In the genomic region with DNA sequence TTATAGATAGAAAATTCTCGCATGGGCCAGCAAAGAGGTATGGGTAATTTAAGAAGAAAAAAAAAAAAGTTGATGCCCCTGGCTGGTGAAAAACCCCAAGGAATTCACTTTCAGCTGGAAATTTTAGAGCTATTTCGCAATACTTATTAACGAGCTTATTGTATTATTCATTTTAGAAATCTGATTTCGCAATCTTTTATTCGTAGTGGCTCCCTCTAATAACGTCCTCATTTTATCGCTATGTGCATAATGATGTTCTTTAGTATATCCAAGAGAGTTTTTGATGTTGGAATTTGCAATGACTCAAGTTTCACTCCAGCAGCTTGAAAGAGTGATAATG, we compare ENCODE assay signal across 13 cellular contexts. TPM values are rescaled to one million over a fixed set of nuclear protein-coding genes. Genes with fewer than 3 reads are reported as not detected.
DNase-seq lines count a peak whose midpoint lies in the region; ATAC-seq and TF ChIP-seq lines count a peak whose summit lies in the region.
"Had no signal": no experiment of that assay in that cellular context is flagged by ENCODE, and none has a peak within 500 bp of the region (broad histone marks: within the 10 kb centered on the region; RNA-seq: fewer than 3 reads in every experiment).

No MANE protein-coding gene starts in this region.

- H3K9ac ChIP-seq in OCI-LY1 (ENCODE audit: low read length): no peak overlapping the region
- no peak overlapping the region for H3K9ac ChIP-seq in duodenal mucosa (ENCODE audit: low read depth in 1 of 2, low read length in 2 of 2)
- H3K9ac ChIP-seq in parathyroid adenoma: no peak overlapping the region

- peak overlapping the region; percentile 82 for H3K4me2 ChIP-seq in OCI-LY1 (ENCODE audit: low read length)
- no peak overlapping the region for H3K4me2 ChIP-seq in parathyroid adenoma (ENCODE audit: low read length)

- ATAC-seq in CD8-positive, alpha-beta T cell: no peak
- no peak for ATAC-seq in HG03520 (IDR thresholded peaks at IDR 0.05; ENCODE audit: unreplicated experiment)

- no peak for DNase-seq in CD8-positive, alpha-beta T cell
- DNase-seq in dermis blood vessel endothelial cell (no peak), NOMO-1 treated with DMSO at 0.1 percent for 48 hours (lab: John Stamatoyannopoulos, UW; ENCODE audit: unreplicated experiment) (no peak)
- no peak for DNase-seq in activated effector memory CD4-positive, alpha-beta T cell treated with Interleukin-2 at 50 U/mL for 16 hours
- DNase-seq: activated CD4-positive, alpha-beta T cell treated with anti-CD3 and anti-CD28 coated beads, Interleukin-2, amount 50 U/mL, for 4 hours; GOT3; NCI-H187 treated with DMSO at 0.1 percent for 48 hours; occipital lobe had no signal

- no peaks in the 10 kb centered on the region for H3K9me3 Mint-ChIP-seq in CD8-positive, alpha-beta T cell
- H3K9me3 Mint-ChIP-seq: stimulated activated memory B cell treated with anti-CD40 and anti-IgM and Interleukin-4, amounts not matched to agents 10 μg/mL and 1 μg/mL and 100 μg/mL, for 72 hours had no signal

- H2AFZ ChIP-seq in OCI-LY1 (ENCODE audit: low read length): no peak overlapping the region
- H2AFZ ChIP-seq in parathyroid adenoma: no peak overlapping the region

- peaks cover 28% of the 10 kb centered on the region for H3K27me3 Mint-ChIP-seq in CD8-positive, alpha-beta T cell (ENCODE audit: low read depth)
- H3K27me3 Mint-ChIP-seq: stimulated activated memory B cell treated with anti-CD40 and anti-IgM and Interleukin-4, amounts not matched to agents 10 μg/mL and 1 μg/mL and 100 μg/mL, for 72 hours had no signal

- POLR2A ChIA-PET in CD8-positive, alpha-beta T cell (lab: Charles Lee): interaction anchor here (1.3 to 2.9 kb wide), 3 partner anchors 8 to 959 kb away, joined by 3 to 17 read pairs (median 6); a partner anchor contains a TSS

- no peak overlapping the region for H3K4me3 ChIP-seq in CD8-positive, alpha-beta T cell (ENCODE audit: low read depth, low read length)
- H3K4me3 ChIP-seq in OCI-LY1 (ENCODE audit: low read depth, low read length, poor library complexity, severe bottlenecking) (peak overlapping the region; percentile 71), duodenal mucosa (ENCODE audit: low read depth in 1 of 2, low read length in 2 of 2) (peak overlapping the region; percentile 86 to 93), parathyroid adenoma (ENCODE audit: low read depth, low read length) (peak overlapping the region; percentile 81)

- intact Hi-C loops in CD8-positive, alpha-beta T cell (cut with DNase I, micrococcal nuclease): loop anchor here (2.0 to 5.0 kb wide), 4 partner anchors 18 to 683 kb away; a partner anchor contains a TSS

- H3K4me3 Mint-ChIP-seq in CD8-positive, alpha-beta T cell: peak overlapping the region; percentile 90

- H3K9me3 ChIP-seq in CD8-positive, alpha-beta T cell (ENCODE audit: low read length): no peaks in the 10 kb centered on the region
- H3K9me3 ChIP-seq in OCI-LY1 (ENCODE audit: low read length) (no peaks in the 10 kb centered on the region), duodenal mucosa (ENCODE audit: control insufficient read depth in 1 of 2, low read length in 2 of 2) (no peaks in the 10 kb centered on the region), parathyroid adenoma (ENCODE audit: control insufficient read depth, low read length) (no peaks in the 10 kb centered on the region)

- no peaks in the 10 kb centered on the region for H3K36me3 ChIP-seq in CD8-positive, alpha-beta T cell (ENCODE audit: insufficient read depth, low read length)
- no peaks in the 10 kb centered on the region for H3K36me3 ChIP-seq in OCI-LY1 (ENCODE audit: insufficient read depth, low read length)
- no peaks in the 10 kb centered on the region for H3K36me3 ChIP-seq in duodenal mucosa (ENCODE audit: control insufficient read depth in 1 of 2, insufficient read depth in 2 of 2, low read length in 2 of 2)
- H3K36me3 ChIP-seq in parathyroid adenoma (ENCODE audit: control insufficient read depth, insufficient read depth, low read length): no peaks in the 10 kb centered on the region

- no peak for TF ChIP-seq CTCF in CD8-positive, alpha-beta T cell (IDR thresholded peaks at IDR 0.05)
- TF ChIP-seq CTCF in OCI-LY1 (IDR thresholded peaks at IDR 0.05; ENCODE audit: low read length): no peak
- TF ChIP-seq CTCF in parathyroid adenoma (IDR thresholded peaks at IDR 0.05): no peak

- H3K27me3 ChIP-seq in CD8-positive, alpha-beta T cell (ENCODE audit: insufficient read depth, low read length): no peaks in the 10 kb centered on the region
- H3K27me3 ChIP-seq in OCI-LY1 (ENCODE audit: insufficient read depth, low read length): no peaks in the 10 kb centered on the region
- no peaks in the 10 kb centered on the region for H3K27me3 ChIP-seq in duodenal mucosa (ENCODE audit: control insufficient read depth in 1 of 2, insufficient read depth in 2 of 2, low read length in 2 of 2)
- no peaks in the 10 kb centered on the region for H3K27me3 ChIP-seq in parathyroid adenoma (ENCODE audit: control insufficient read depth, insufficient read depth, low read length)

- H3K9me2 ChIP-seq in OCI-LY1 (ENCODE audit: low read depth, low read length): no peaks in the 10 kb centered on the region

- no peak overlapping the region for H3K27ac Mint-ChIP-seq in CD8-positive, alpha-beta T cell

- H3K4me1 Mint-ChIP-seq in CD8-positive, alpha-beta T cell (ENCODE audit: low read depth): peaks cover 24% of the 10 kb centered on the region

- no peaks in the 10 kb centered on the region for H3F3A ChIP-seq in OCI-LY1 (ENCODE audit: insufficient read depth, low read length)

- H3K36me3 Mint-ChIP-seq in CD8-positive, alpha-beta T cell: peaks cover 6% of the 10 kb centered on the region
- H3K36me3 Mint-ChIP-seq: stimulated activated memory B cell treated with anti-CD40 and anti-IgM and Interleukin-4, amounts not matched to agents 10 μg/mL and 1 μg/mL and 100 μg/mL, for 72 hours had no signal

- peaks cover 6% of the 10 kb centered on the region for H3K4me1 ChIP-seq in CD8-positive, alpha-beta T cell (ENCODE audit: insufficient read depth, low read length)
- H3K4me1 ChIP-seq in OCI-LY1 (ENCODE audit: insufficient read depth, low read length, severe bottlenecking) (peaks cover 45% of the 10 kb centered on the region), duodenal mucosa (ENCODE audit: control insufficient read depth in 1 of 2, insufficient read depth in 2 of 2, low read length in 2 of 2) (peaks cover 11 to 20% of the 10 kb centered on the region in 2 donors), parathyroid adenoma (peaks cover 12% of the 10 kb centered on the region)

- no peaks in the 10 kb centered on the region for H4K20me1 ChIP-seq in OCI-LY1 (ENCODE audit: insufficient read depth, low read length)

- H3K27ac ChIP-seq in CD8-positive, alpha-beta T cell (ENCODE audit: low read depth, low read length): no peak overlapping the region
- H3K27ac ChIP-seq in OCI-LY1 (ENCODE audit: low read depth, low read length, poor library complexity, severe bottlenecking) (no peak overlapping the region), duodenal mucosa (ENCODE audit: low read depth, low read length) (no peak overlapping the region), parathyroid adenoma (no peak overlapping the region)

- H3K79me2 ChIP-seq in OCI-LY1 (ENCODE audit: insufficient read depth, low read length) (no peaks in the 10 kb centered on the region), parathyroid adenoma (no peaks in the 10 kb centered on the region)

- CTCF ChIA-PET in CD8-positive, alpha-beta T cell (lab: Charles Lee): interaction anchor here (1.2 kb wide), 1 partner anchor 12 kb away, joined by 3 read pairs; no protein-coding TSS in a partner anchor

RNA-seq across cellular contexts. Expression of a gene that starts 18.4 kb away (rescaled TPM):
- 10 to 100 TPM; 12.3 to 15.9 TPM for total RNA-seq in CD8-positive, alpha-beta T cell
- 29.1 and 32.5 TPM in 2 replicates for total RNA-seq in dermis blood vessel endothelial cell
